27 cellular contexts compared by ENCODE assay signal in the genomic region with DNA sequence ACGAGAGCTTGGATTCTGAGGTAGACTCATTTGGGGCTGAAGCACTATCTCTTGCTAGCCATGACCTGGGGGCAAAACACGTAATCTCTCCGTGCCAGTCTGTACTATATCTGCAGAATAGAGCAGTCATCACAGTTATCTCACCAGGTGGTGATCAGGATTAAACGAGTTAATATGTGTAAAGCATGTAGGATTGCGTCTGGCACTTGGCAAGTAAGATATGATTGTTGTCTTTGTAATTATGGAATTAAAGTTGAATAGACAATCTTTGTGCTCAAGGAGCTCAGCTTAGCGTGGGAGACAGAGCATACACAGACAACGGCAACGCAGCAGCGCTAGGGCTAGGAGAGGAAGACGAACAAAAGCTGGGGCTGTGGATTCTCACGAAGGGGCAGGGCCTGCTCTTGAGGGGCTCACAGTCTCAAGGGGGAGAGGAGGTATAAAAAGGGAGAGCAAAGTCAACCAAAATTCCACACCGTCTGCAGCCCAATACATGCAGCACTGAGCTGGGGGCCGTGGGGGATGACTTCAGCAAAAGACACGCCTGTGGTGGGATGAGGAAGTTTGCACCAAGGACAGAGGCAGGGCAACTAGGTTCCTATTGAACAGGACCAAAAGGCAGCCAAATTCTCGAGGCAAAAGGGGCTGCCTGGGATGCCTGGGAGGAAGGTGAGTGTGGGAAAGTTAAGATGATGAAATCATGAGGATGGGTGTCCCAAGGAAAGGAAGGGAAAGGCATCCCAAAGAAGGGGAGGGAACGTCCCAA.
A peak's percentile ranks its signal among the peaks of the same experiment; 100 is the strongest.
DNase-seq lines count a peak whose midpoint lies in the region; ATAC-seq and TF ChIP-seq lines count a peak whose summit lies in the region.
"Had no signal": no experiment of that assay in that cellular context is flagged by ENCODE, and none has a peak within 500 bp of the region (broad histone marks: within the 10 kb centered on the region; RNA-seq: fewer than 3 reads in every experiment).

No MANE protein-coding gene starts in this region.

- peaks cover 9% of the 10 kb centered on the region for H3K4me1 Mint-ChIP-seq in stimulated activated naive CD8-positive, alpha-beta T cell treated with anti-CD3 and anti-CD28 coated beads, Interleukin-15, Interleukin-2, amounts not matched to agents 100 ng/mL and 50 ng/mL, for 24 hours (ENCODE audit: low read depth)
- H3K4me1 Mint-ChIP-seq in stimulated activated naive CD8-positive, alpha-beta T cell treated with anti-CD3 and anti-CD28 coated beads, Interleukin-15, amount 100 ng/mL, for 72 hours = no peaks in the 10 kb centered on the region
- H3K4me1 Mint-ChIP-seq in chondrocyte (ENCODE audit: low read depth) = no peaks in the 10 kb centered on the region

- no peak for TF ChIP-seq CTCF in epithelial cell of esophagus (IDR thresholded peaks at IDR 0.05; ENCODE audit: insufficient read depth, low read depth, low read length, missing control alignments)
- no peak for TF ChIP-seq CTCF in chondrocyte (IDR thresholded peaks at IDR 0.05)

- H3K9me3 Mint-ChIP-seq in stimulated activated naive CD8-positive, alpha-beta T cell treated with anti-CD3 and anti-CD28 coated beads, Interleukin-15, Interleukin-2, amounts not matched to agents 100 ng/mL and 50 ng/mL, for 24 hours = no peaks in the 10 kb centered on the region
- no peaks in the 10 kb centered on the region for H3K9me3 Mint-ChIP-seq in stimulated activated naive CD8-positive, alpha-beta T cell treated with anti-CD3 and anti-CD28 coated beads, Interleukin-15, amount 100 ng/mL, for 72 hours
- H3K9me3 Mint-ChIP-seq in chondrocyte (ENCODE audit: low read depth) = no peaks in the 10 kb centered on the region
- H3K9me3 Mint-ChIP-seq: activated CD4-positive, alpha-beta T cell treated with anti-CD3 and anti-CD28 coated beads, Interleukin-2, amount 10 ng/mL, durations not matched to agents 24 days and 14 days; activated T-cell treated with anti-CD3 and anti-CD28 coated beads, Interleukin-2, amount 50 U/mL, for 72 hours; naive thymus-derived CD8-positive, alpha-beta T cell had no signal

- no peak overlapping the region for H3K4me3 Mint-ChIP-seq in stimulated activated naive CD8-positive, alpha-beta T cell treated with anti-CD3 and anti-CD28 coated beads, Interleukin-15, Interleukin-2, amounts not matched to agents 100 ng/mL and 50 ng/mL, for 24 hours
- H3K4me3 Mint-ChIP-seq in stimulated activated naive CD8-positive, alpha-beta T cell treated with anti-CD3 and anti-CD28 coated beads, Interleukin-15, amount 100 ng/mL, for 72 hours = no peak overlapping the region
- H3K4me3 Mint-ChIP-seq in chondrocyte (ENCODE audit: unreplicated experiment) = no peak overlapping the region
- H3K4me3 Mint-ChIP-seq: activated CD4-positive, alpha-beta T cell treated with anti-CD3 and anti-CD28 coated beads, Interleukin-2, amount 10 ng/mL, durations not matched to agents 24 days and 14 days; activated T-cell treated with anti-CD3 and anti-CD28 coated beads, Interleukin-2, amount 50 U/mL, for 72 hours; naive thymus-derived CD8-positive, alpha-beta T cell had no signal

- no peak for DNase-seq in stimulated activated naive CD8-positive, alpha-beta T cell treated with anti-CD3 and anti-CD28 coated beads, Interleukin-15, amount 100 ng/mL, for 72 hours
- DNase-seq in NCI-H69 (lab: John Stamatoyannopoulos, UW) (peak; percentile 17), epithelial cell of esophagus (ENCODE audit: low read depth) (peak; percentile 8), chondrocyte (ENCODE audit: low spot score) (no peak), HCEC 1CT (no peak), OCI-M2 (lab: John Stamatoyannopoulos, UW; ENCODE audit: unreplicated experiment) (no peak)
- DNase-seq: activated CD4-positive, alpha-beta T cell treated with anti-CD3 and anti-CD28 coated beads, Interleukin-2, amount 10 ng/mL, durations not matched to agents 24 days and 14 days; activated naive CD4-positive, alpha-beta T cell; activated T-cell treated with anti-CD3 and anti-CD28 coated beads, Interleukin-2, amount 50 U/mL, for 72 hours; adrenal gland; BE2C; body of pancreas; DMS79; effector CD4-positive, alpha-beta T cell; GDM1; midbrain; naive thymus-derived CD8-positive, alpha-beta T cell; NCI-H1092; NCI-H2107; NCI-H526; PC-3; small intestine had no signal

- no peaks in the 10 kb centered on the region for H3K36me3 Mint-ChIP-seq in stimulated activated naive CD8-positive, alpha-beta T cell treated with anti-CD3 and anti-CD28 coated beads, Interleukin-15, Interleukin-2, amounts not matched to agents 100 ng/mL and 50 ng/mL, for 24 hours (ENCODE audit: low read depth)
- H3K36me3 Mint-ChIP-seq in chondrocyte (ENCODE audit: low read depth) = no peaks in the 10 kb centered on the region
- H3K36me3 Mint-ChIP-seq: naive thymus-derived CD8-positive, alpha-beta T cell had no signal

- no peaks in the 10 kb centered on the region for H3K27me3 Mint-ChIP-seq in stimulated activated naive CD8-positive, alpha-beta T cell treated with anti-CD3 and anti-CD28 coated beads, Interleukin-15, Interleukin-2, amounts not matched to agents 100 ng/mL and 50 ng/mL, for 24 hours
- no peaks in the 10 kb centered on the region for H3K27me3 Mint-ChIP-seq in stimulated activated naive CD8-positive, alpha-beta T cell treated with anti-CD3 and anti-CD28 coated beads, Interleukin-15, amount 100 ng/mL, for 72 hours
- no peaks in the 10 kb centered on the region for H3K27me3 Mint-ChIP-seq in chondrocyte (ENCODE audit: low read depth)
- H3K27me3 Mint-ChIP-seq: activated CD4-positive, alpha-beta T cell treated with anti-CD3 and anti-CD28 coated beads, Interleukin-2, amount 10 ng/mL, durations not matched to agents 24 days and 14 days; naive thymus-derived CD8-positive, alpha-beta T cell had no signal

- H3K4me3 ChIP-seq in epithelial cell of esophagus (ENCODE audit: low read length) = no peak overlapping the region
- H3K4me3 ChIP-seq: adrenal gland, body of pancreas, left lung, tibial nerve had no signal

- H3K27ac Mint-ChIP-seq in stimulated activated naive CD8-positive, alpha-beta T cell treated with anti-CD3 and anti-CD28 coated beads, Interleukin-15, Interleukin-2, amounts not matched to agents 100 ng/mL and 50 ng/mL, for 24 hours = peak overlapping the region; percentile 3
- no peak overlapping the region for H3K27ac Mint-ChIP-seq in stimulated activated naive CD8-positive, alpha-beta T cell treated with anti-CD3 and anti-CD28 coated beads, Interleukin-15, amount 100 ng/mL, for 72 hours
- no peak overlapping the region for H3K27ac Mint-ChIP-seq in chondrocyte (ENCODE audit: unreplicated experiment)
- H3K27ac Mint-ChIP-seq: activated CD4-positive, alpha-beta T cell treated with anti-CD3 and anti-CD28 coated beads, Interleukin-2, amount 10 ng/mL, durations not matched to agents 24 days and 14 days; activated T-cell treated with anti-CD3 and anti-CD28 coated beads, Interleukin-2, amount 50 U/mL, for 72 hours had no signal

- ATAC-seq in stimulated activated naive CD8-positive, alpha-beta T cell treated with anti-CD3 and anti-CD28 coated beads, Interleukin-15, amount 100 ng/mL, for 72 hours = no peak
- ATAC-seq in HG02678 (IDR thresholded peaks at IDR 0.05; ENCODE audit: unreplicated experiment) = no peak
- ATAC-seq: activated T-cell treated with anti-CD3 and anti-CD28 coated beads, Interleukin-2, amount 50 U/mL, for 72 hours; body of pancreas; left lung; naive thymus-derived CD8-positive, alpha-beta T cell; PC-3; Right ventricle myocardium inferior had no signal

Comparison
In these comparisons a context has a peak if more than half of its experiments do, and no peak if none do; other contexts are left out.
1. DNase-seq: peak in NCI-H69 (single experiment) and epithelial cell of esophagus (single experiment); none in stimulated activated naive CD8-positive, alpha-beta T cell treated with anti-CD3 and anti-CD28 coated beads, Interleukin-15, amount 100 ng/mL, for 72 hours (0 of 2), chondrocyte (single experiment), HCEC 1CT (single experiment) and OCI-M2 (single experiment).